29 cellular contexts compared by ENCODE assay signal in genomic region chr11:109326781-109327180, GRCh38.
"Had no signal": no experiment of that assay in that cellular context is flagged by ENCODE, and none has a peak within 500 bp of the region (broad histone marks: within the 10 kb centered on the region; RNA-seq: fewer than 3 reads in every experiment).

No MANE protein-coding gene starts in this region.

- H3K27me3 ChIP-seq: ascending aorta, breast epithelium, cardiac muscle cell, colonic mucosa, esophagus squamous epithelium, gastroesophageal sphincter, heart right ventricle had no signal

- ATAC-seq: activated naive CD4-positive, alpha-beta T cell treated with anti-CD3 and anti-CD28 coated beads, Interleukin-2, amount 50 U/mL, for 72 hours; activated T-cell treated with anti-CD3 and anti-CD28 coated beads, Interleukin-2, amount 50 U/mL, for 72 hours; gastroesophageal sphincter; WTC11 had no signal

- H3K36me3 ChIP-seq: ascending aorta, breast epithelium, cardiac muscle cell, colonic mucosa, esophagus squamous epithelium, gastroesophageal sphincter, heart right ventricle had no signal

- H3K4me3 ChIP-seq: ascending aorta, breast epithelium, cardiac muscle cell, colonic mucosa, esophagus squamous epithelium, gastroesophageal sphincter, heart right ventricle had no signal

- DNase-seq: activated CD4-positive, alpha-beta memory T cell treated with anti-CD3 and anti-CD28 coated beads, Interleukin-2, amount 10 ng/mL, durations not matched to agents 7 days and 5 days; activated CD4-positive, alpha-beta T cell treated with anti-CD3 and anti-CD28 coated beads for 1 hour; activated CD4-positive, alpha-beta T cell treated with anti-CD3 and anti-CD28 coated beads for 4 hours; activated CD4-positive, alpha-beta T cell treated with anti-CD3 and anti-CD28 coated beads, Interleukin-2, amount 10 ng/mL, durations not matched to agents 7 days and 5 days; activated CD4-positive, alpha-beta T cell treated with anti-CD3 and anti-CD28 coated beads, Interleukin-2, amount 50 U/mL, for 4 hours; activated CD8-positive, alpha-beta memory T cell treated with anti-CD3 and anti-CD28 coated beads, Interleukin-2, amount 50 U/mL, for 48 hours; activated gamma-delta T cell; activated naive CD4-positive, alpha-beta T cell; activated naive CD4-positive, alpha-beta T cell treated with anti-CD3 and anti-CD28 coated beads, Interleukin-2, amount 10 ng/mL, durations not matched to agents 7 days and 5 days; activated naive CD8-positive, alpha-beta T cell treated with anti-CD3 and anti-CD28 coated beads, Interleukin-2, amount 10 ng/mL, durations not matched to agents 7 days and 5 days; activated T-cell treated with anti-CD3 and anti-CD28 coated beads for 4 hours; activated T-cell treated with anti-CD3 and anti-CD28 coated beads, Interleukin-2, amount 50 U/mL, for 24 hours; activated T-cell treated with anti-CD3 and anti-CD28 coated beads, Interleukin-2, amount 50 U/mL, for 72 hours; central memory CD4-positive, alpha-beta T cell; cerebellar nuclear complex; colonic mucosa; effector CD8-positive, alpha-beta T cell; esophagus squamous epithelium; foreskin melanocyte; heart right ventricle; T-helper 2 cell had no signal

- H3K27ac ChIP-seq: ascending aorta, breast epithelium, cardiac muscle cell, colonic mucosa, epithelial cell of prostate, esophagus squamous epithelium, gastroesophageal sphincter, heart right ventricle, VCaP had no signal

- H3K9me3 ChIP-seq: ascending aorta, breast epithelium, colonic mucosa, esophagus squamous epithelium, gastroesophageal sphincter had no signal

- H3K4me1 ChIP-seq: ascending aorta, breast epithelium, colonic mucosa, esophagus squamous epithelium, gastroesophageal sphincter had no signal
